10 cellular contexts compared by ENCODE assay signal in the genomic region with DNA sequence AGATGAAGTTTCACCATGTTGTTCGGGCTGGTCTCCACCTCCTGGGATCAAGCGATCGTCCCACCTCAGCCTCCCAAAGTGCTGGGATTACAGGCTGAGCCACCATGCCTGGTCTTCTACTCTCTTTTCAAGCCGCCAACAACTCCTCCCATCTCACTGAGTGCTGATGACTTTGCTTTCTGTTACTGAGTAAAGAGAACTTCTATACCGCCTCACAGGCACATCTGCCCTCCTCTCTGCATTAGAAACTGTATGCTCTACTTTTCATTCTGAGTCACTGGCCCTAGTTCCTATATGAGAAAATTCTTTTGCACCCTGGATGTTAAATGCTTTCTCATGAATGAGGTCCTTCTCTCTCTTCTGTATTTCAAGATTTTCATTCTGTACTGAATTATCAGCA.
"Had no signal": no experiment of that assay in that cellular context is flagged by ENCODE, and none has a peak within 500 bp of the region (broad histone marks: within the 10 kb centered on the region; RNA-seq: fewer than 3 reads in every experiment).

No MANE protein-coding gene starts in this region.

- H3K27ac Mint-ChIP-seq: activated B cell treated with CpG ODN at 0.5 μM for 24 hours had no signal

- H3K27me3 ChIP-seq: gastrocnemius medialis had no signal

- H3K4me3 ChIP-seq: gastrocnemius medialis, SK-N-MC had no signal

- H3K27ac ChIP-seq: gastrocnemius medialis, parathyroid adenoma, SK-N-MC had no signal

- DNase-seq: activated B cell treated with CpG ODN at 0.5 μM for 24 hours; activated gamma-delta T cell; cortex of kidney; effector CD8-positive, alpha-beta T cell; gastrocnemius medialis; left ventricle myocardium superior; mesendoderm; stimulated activated CD4-positive, alpha-beta T cell treated with anti-CD3 and anti-CD28 coated beads, Interleukin-4, amount 100 ng/mL, for 24 hours had no signal

- H3K79me2 ChIP-seq: parathyroid adenoma had no signal

- ATAC-seq: gastrocnemius medialis, left ventricle myocardium superior had no signal

- H3K9me3 ChIP-seq: gastrocnemius medialis had no signal

- H3K36me3 ChIP-seq: gastrocnemius medialis had no signal

- H3K9ac ChIP-seq: parathyroid adenoma had no signal

- H2AFZ ChIP-seq: parathyroid adenoma had no signal
